8 cellular contexts compared by ENCODE assay signal in the genomic region with DNA sequence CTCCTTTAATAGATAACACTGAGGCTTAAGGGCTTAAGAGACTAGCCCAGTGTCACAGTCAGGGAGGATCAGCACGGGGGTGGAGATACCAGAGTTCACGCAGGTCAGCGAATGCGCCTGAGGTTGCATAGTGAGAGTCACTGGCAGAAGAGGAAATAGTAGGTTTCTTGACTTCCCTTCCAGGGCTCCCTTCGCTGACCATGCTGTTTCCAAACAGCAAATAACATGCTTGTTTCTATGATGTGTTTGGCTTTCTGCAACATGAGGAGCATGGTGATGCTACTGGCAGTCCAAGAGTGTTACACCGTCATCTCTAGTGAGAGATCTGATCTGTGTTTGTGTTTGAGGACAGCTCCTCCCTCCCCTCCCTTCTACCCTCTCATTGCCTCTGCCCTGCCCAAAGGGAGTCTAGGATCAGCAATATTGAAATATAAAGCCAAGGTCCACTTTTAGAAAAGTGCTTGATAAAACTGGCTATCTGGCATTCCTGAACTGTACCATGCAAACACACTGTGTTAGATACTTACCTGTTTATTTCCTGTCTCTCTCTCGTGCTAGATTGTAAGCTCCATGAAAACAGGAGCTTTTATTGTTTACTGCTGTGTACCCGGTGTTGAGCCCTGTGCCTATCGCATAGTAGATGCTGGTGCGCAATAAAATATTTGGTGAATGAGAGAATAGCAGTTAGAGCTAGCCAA. TPM values are rescaled to one million over a fixed set of nuclear protein-coding genes. Genes with fewer than 3 reads are reported as not detected.
DNase-seq lines count a peak whose midpoint lies in the region; ATAC-seq lines count a peak whose summit lies in the region.

No MANE protein-coding gene starts in this region.

- DNase-seq in activated CD8-positive, alpha-beta memory T cell treated with anti-CD3 and anti-CD28 coated beads, Interleukin-2, amount 50 U/mL, for 4 hours: peak; percentile 19
- peak; percentile 81 for DNase-seq in mesenteric fat pad (ENCODE audit: low spot score)
- no peak for DNase-seq in middle frontal gyrus (ENCODE audit: extremely low spot score, low spot score)
- no peak for DNase-seq in NCI-H187 (lab: John Stamatoyannopoulos, UW)
- no peak for DNase-seq in activated gamma-delta T cell treated with Interleukin-2 at 50 U/mL for 16 hours

- ATAC-seq in GM18907 (IDR thresholded peaks at IDR 0.05; ENCODE audit: unreplicated experiment): peak; percentile 54
- ATAC-seq in HG03354 (IDR thresholded peaks at IDR 0.05; ENCODE audit: poor library complexity, severe bottlenecking, unreplicated experiment): peak; percentile 87
- ATAC-seq in HG02840 (IDR thresholded peaks at IDR 0.05; ENCODE audit: low FRiP score, unreplicated experiment): no peak

RNA-seq across cellular contexts. Expression of a gene that starts 12.3 kb away (rescaled TPM):
- total RNA-seq in mesenteric fat pad: 25.5 TPM

Comparison
In these comparisons a context has a peak if more than half of its experiments do, and no peak if none do; other contexts are left out.
1. DNase-seq: peak in activated CD8-positive, alpha-beta memory T cell treated with anti-CD3 and anti-CD28 coated beads, Interleukin-2, amount 50 U/mL, for 4 hours (single experiment) and mesenteric fat pad (single experiment); none in middle frontal gyrus (single experiment), NCI-H187 (0 of 2) and activated gamma-delta T cell treated with Interleukin-2 at 50 U/mL for 16 hours (single experiment).